Comparison of ENCODE assay signal across 9 cellular contexts in the genomic region with DNA sequence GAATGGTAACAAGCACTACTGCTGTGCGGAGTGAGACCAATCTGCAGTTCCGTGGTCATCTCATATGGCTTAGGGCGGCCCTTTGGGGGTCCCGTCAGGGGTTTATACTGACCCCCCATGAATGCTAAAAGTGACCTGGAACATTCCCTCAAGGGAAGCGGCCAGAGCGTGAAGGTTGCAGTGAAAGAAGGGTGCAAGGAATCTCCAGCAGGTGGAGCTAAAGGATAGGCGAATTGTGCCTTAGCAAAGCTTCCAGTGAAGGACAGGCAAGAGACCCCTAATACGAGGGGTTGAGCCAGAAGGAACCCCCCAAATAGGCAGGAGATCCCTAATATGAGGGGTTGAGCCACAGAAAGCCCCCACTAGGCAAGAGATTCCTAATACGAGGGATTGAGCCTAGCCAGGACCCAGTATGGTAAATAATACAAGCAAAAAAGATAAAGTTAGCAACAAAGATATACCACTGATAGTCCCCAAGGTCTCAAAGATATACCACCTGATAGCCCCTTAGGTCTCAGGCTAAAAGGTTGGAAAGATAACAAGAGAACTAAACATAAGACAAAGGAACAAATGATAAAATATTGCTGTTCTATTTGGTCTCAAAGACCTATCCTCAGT. TPM values are rescaled to one million over a fixed set of nuclear protein-coding genes. Genes with fewer than 3 reads are reported as not detected.
A peak's percentile ranks its signal among the peaks of the same experiment; 100 is the strongest.
DNase-seq lines count a peak whose midpoint lies in the region; ATAC-seq, FAIRE-seq and TF ChIP-seq lines count a peak whose summit lies in the region.
"Had no signal": no experiment of that assay in that cellular context is flagged by ENCODE, and none has a peak within 500 bp of the region (broad histone marks: within the 10 kb centered on the region; RNA-seq: fewer than 3 reads in every experiment).

No MANE protein-coding gene starts in this region.

- H3K4me3 ChIP-seq in OCI-LY7 (ENCODE audit: low read depth, low read length, poor library complexity, severe bottlenecking) (no peak overlapping the region), pancreas (peak overlapping the region in 1 of 4 donors; percentile 11)

- POLR2A ChIA-PET in OCI-LY7 (lab: Charles Lee): no interaction called here

- no peaks in the 10 kb centered on the region for H3K9me3 Mint-ChIP-seq in activated T-helper 2 cell treated with anti-CD3 and anti-CD28 coated beads, Interferon-gamma antibody, Interleukin-2, Interleukin-4, amounts not matched to agents 10 μg/mL and 5 μg/mL and 100 μg/mL, durations not matched to agents 14 hours and 24 hours and 36 hours
- H3K9me3 Mint-ChIP-seq: T-helper 1 cell treated with Interleukin-12 subunit alpha and Interleukin-12 subunit beta and Interleukin-4 antibody, amounts not matched to agents 30 μg/mL and 1 μg/mL, for 36 hours had no signal

- no TSS peak for BruUV-seq in OCI-LY7 (replicated peaks; lab: Mats Ljungman, UMichigan)

- no peak overlapping the region for H3K4me3 Mint-ChIP-seq in activated T-helper 2 cell treated with anti-CD3 and anti-CD28 coated beads, Interferon-gamma antibody, Interleukin-2, Interleukin-4, amounts not matched to agents 10 μg/mL and 5 μg/mL and 100 μg/mL, durations not matched to agents 14 hours and 24 hours and 36 hours (ENCODE audit: low read depth)
- H3K4me3 Mint-ChIP-seq: T-helper 1 cell treated with Interleukin-12 subunit alpha and Interleukin-12 subunit beta and Interleukin-4 antibody, amounts not matched to agents 30 μg/mL and 1 μg/mL, for 36 hours had no signal

- H3K4me1 ChIP-seq in OCI-LY7 (ENCODE audit: insufficient read depth, low read length, poor library complexity, severe bottlenecking) (no peaks in the 10 kb centered on the region), pancreas (peaks cover 5 to 10% (median 9%) of the 10 kb centered on the region in 3 donors)

- H4K20me1 ChIP-seq in OCI-LY7 (ENCODE audit: insufficient read depth, low read length): no peaks in the 10 kb centered on the region

- 2 to 4% methylated on average over 9 of the region's 9 CpGs for WGBS in pancreas, 2 donors

- DNase-seq in COLO829 (ENCODE audit: low spot score) (peak; percentile 89), HS-27A (ENCODE audit: low read depth) (peak; percentile 27), OCI-LY7 (ENCODE audit: low spot score) (peak; percentile 76), frontal cortex (ENCODE audit: low spot score in 2 of 2) (peak; percentile 69 to 77), pancreas (peak in 4 of 6 donors; percentile 38 to 73 (median 46))
- peak; percentile 24 for DNase-seq in activated T-helper 2 cell treated with anti-CD3 and anti-CD28 coated beads, Interferon-gamma antibody, Interleukin-2, Interleukin-4, amounts not matched to agents 10 μg/mL and 5 μg/mL and 100 μg/mL, durations not matched to agents 14 hours and 24 hours and 36 hours (ENCODE audit: low spot score)

- H3K36me3 Mint-ChIP-seq in activated T-helper 2 cell treated with anti-CD3 and anti-CD28 coated beads, Interferon-gamma antibody, Interleukin-2, Interleukin-4, amounts not matched to agents 10 μg/mL and 5 μg/mL and 100 μg/mL, durations not matched to agents 14 hours and 24 hours and 36 hours (ENCODE audit: low read depth): peaks cover 28% of the 10 kb centered on the region

- intact Hi-C loops in OCI-LY7 (cut with micrococcal nuclease; ENCODE audit: unreplicated experiment): loop anchor here (1.0 to 5.0 kb wide), 4 partner anchors 41 to 274 kb away; no protein-coding TSS in a partner anchor
- intact Hi-C loops in activated T-helper 2 cell treated with anti-CD3 and anti-CD28 coated beads, Interferon-gamma antibody, Interleukin-2, Interleukin-4, amounts not matched to agents 10 μg/mL and 5 μg/mL and 100 μg/mL, durations not matched to agents 14 hours and 24 hours and 36 hours (cut with micrococcal nuclease): loop anchor here (1.0 kb wide), 1 partner anchor 163 kb away; no protein-coding TSS in a partner anchor
- intact Hi-C loops in pancreas (cut with DNase I): loop anchor here (2.0 to 10.0 kb wide), 4 partner anchors 121 to 164 kb away; partner anchors contain the start of gene PLXNB1 (in 1 of the 3)

- H3K27ac ChIP-seq in OCI-LY7 (ENCODE audit: low read depth, low read length, poor library complexity, severe bottlenecking): no peak overlapping the region
- no peak overlapping the region for H3K27ac ChIP-seq in pancreas

- TF ChIP-seq CTCF in OCI-LY7 (conservative IDR thresholded peaks at IDR 0.05; ENCODE audit: low read length) (peak; percentile 88), pancreas (IDR thresholded peaks at IDR 0.05) (peak; percentile 53 to 68 (median 64))

- peaks cover 34% of the 10 kb centered on the region for H3K36me3 ChIP-seq in OCI-LY7 (ENCODE audit: insufficient read depth, low read length)
- H3K36me3 ChIP-seq in pancreas: peaks cover 0 to 9% (median 0%) of the 10 kb centered on the region in 3 donors

- H3K9me3 ChIP-seq in OCI-LY7 (ENCODE audit: low read length) (no peaks in the 10 kb centered on the region), pancreas (no peaks in the 10 kb centered on the region)

- peaks cover 22% of the 10 kb centered on the region for H3K4me1 Mint-ChIP-seq in activated T-helper 2 cell treated with anti-CD3 and anti-CD28 coated beads, Interferon-gamma antibody, Interleukin-2, Interleukin-4, amounts not matched to agents 10 μg/mL and 5 μg/mL and 100 μg/mL, durations not matched to agents 14 hours and 24 hours and 36 hours (ENCODE audit: low read depth)

- CTCF ChIA-PET in OCI-LY7 (lab: Charles Lee; ENCODE audit: unreplicated experiment): no interaction called here

- FAIRE-seq in frontal cortex (lab: Jason Lieb, UNC) (no peak), pancreas (lab: Jason Lieb, UNC) (no peak)

- H3K27ac Mint-ChIP-seq in activated T-helper 2 cell treated with anti-CD3 and anti-CD28 coated beads, Interferon-gamma antibody, Interleukin-2, Interleukin-4, amounts not matched to agents 10 μg/mL and 5 μg/mL and 100 μg/mL, durations not matched to agents 14 hours and 24 hours and 36 hours: no peak overlapping the region
- H3K27ac Mint-ChIP-seq: T-helper 1 cell treated with Interleukin-12 subunit alpha and Interleukin-12 subunit beta and Interleukin-4 antibody, amounts not matched to agents 30 μg/mL and 1 μg/mL, for 36 hours had no signal

- no peak overlapping the region for H2AFZ ChIP-seq in OCI-LY7 (ENCODE audit: low read length)

- peak; percentile 77 to 95 (median 91) for ATAC-seq in pancreas
- no peak for ATAC-seq in HG03342 (IDR thresholded peaks at IDR 0.05; ENCODE audit: unreplicated experiment)
- no peak for ATAC-seq in HG02885 (IDR thresholded peaks at IDR 0.05; ENCODE audit: poor library complexity, unreplicated experiment)

- no peaks in the 10 kb centered on the region for H3K27me3 ChIP-seq in pancreas

- no peaks in the 10 kb centered on the region for H3K79me2 ChIP-seq in OCI-LY7 (ENCODE audit: insufficient read depth, low read depth, low read length)

- H3K27me3 Mint-ChIP-seq in activated T-helper 2 cell treated with anti-CD3 and anti-CD28 coated beads, Interferon-gamma antibody, Interleukin-2, Interleukin-4, amounts not matched to agents 10 μg/mL and 5 μg/mL and 100 μg/mL, durations not matched to agents 14 hours and 24 hours and 36 hours (ENCODE audit: low read depth): no peaks in the 10 kb centered on the region

- H3K4me2 ChIP-seq in OCI-LY7 (ENCODE audit: low read length): no peak overlapping the region

- no peaks in the 10 kb centered on the region for H3K9me2 ChIP-seq in OCI-LY7 (ENCODE audit: insufficient read depth, low read length)

RNA-seq across cellular contexts. Expression of gene NME6, which starts 27.5 kb away (rescaled TPM):
- 29.0 and 35.2 TPM in 2 replicates for total RNA-seq in OCI-LY7 (2014; rRNA removed; shearing (Covaris generic))
- total RNA-seq in OCI-LY7 (2022) (33.1 and 33.5 TPM in 2 replicates), frontal cortex (20.8 TPM), pancreas (10 to 100 TPM; 12.4 to 17.3 (median 13.8) TPM)
- total RNA-seq in activated T-helper 2 cell treated with anti-CD3 and anti-CD28 coated beads, Interferon-gamma antibody, Interleukin-2, Interleukin-4, amounts not matched to agents 10 μg/mL and 5 μg/mL and 100 μg/mL, durations not matched to agents 14 hours and 24 hours and 36 hours: 30.2 and 33.7 TPM in 2 replicates
- 10 to 100 TPM; 11.6 to 14.5 TPM for polyA plus RNA-seq in pancreas

RNA-seq across cellular contexts. Expression of gene ZNF589, which starts 32.8 kb away (rescaled TPM):
- 61.4 and 62.4 TPM in 2 replicates for total RNA-seq in OCI-LY7 (2014; rRNA removed; shearing (Covaris generic))
- total RNA-seq in OCI-LY7 (2022) (82.0 and 83.5 TPM in 2 replicates), frontal cortex (23.2 TPM), pancreas (1 to 10 TPM; 3.6 to 8.1 (median 4.3) TPM)
- total RNA-seq in activated T-helper 2 cell treated with anti-CD3 and anti-CD28 coated beads, Interferon-gamma antibody, Interleukin-2, Interleukin-4, amounts not matched to agents 10 μg/mL and 5 μg/mL and 100 μg/mL, durations not matched to agents 14 hours and 24 hours and 36 hours: 40.2 and 42.8 TPM in 2 replicates
- polyA plus RNA-seq in pancreas: 1 to 10 TPM; 7.0 to 7.2 TPM

RNA-seq across cellular contexts. Expression of gene CAMP, which starts 50.4 kb away (rescaled TPM):
- total RNA-seq in OCI-LY7 (2014; rRNA removed; shearing (Covaris generic)): 18.2 and 34.6 TPM in 2 replicates
- total RNA-seq in OCI-LY7 (2022): 33.6 and 56.8 TPM in 2 replicates
- total RNA-seq in activated T-helper 2 cell treated with anti-CD3 and anti-CD28 coated beads, Interferon-gamma antibody, Interleukin-2, Interleukin-4, amounts not matched to agents 10 μg/mL and 5 μg/mL and 100 μg/mL, durations not matched to agents 14 hours and 24 hours and 36 hours: not detected in 2 replicates
- total RNA-seq in frontal cortex: not detected
- not detected for total RNA-seq in pancreas
- polyA plus RNA-seq in pancreas: not detected

RNA-seq across cellular contexts. Expression of gene SPINK8, which starts 59.8 kb away (rescaled TPM):
- not detected in 2 replicates for total RNA-seq in OCI-LY7 (2014; rRNA removed; shearing (Covaris generic))
- not detected in 2 replicates for total RNA-seq in OCI-LY7 (2022)
- not detected in 2 replicates for total RNA-seq in activated T-helper 2 cell treated with anti-CD3 and anti-CD28 coated beads, Interferon-gamma antibody, Interleukin-2, Interleukin-4, amounts not matched to agents 10 μg/mL and 5 μg/mL and 100 μg/mL, durations not matched to agents 14 hours and 24 hours and 36 hours
- not detected for total RNA-seq in frontal cortex
- total RNA-seq in pancreas: not detected
- not detected for polyA plus RNA-seq in pancreas

Comparison
In these comparisons a context has a peak if more than half of its experiments do, and no peak if none do; other contexts are left out.
1. DNase-seq: peak in every context shown above with its lines; median percentile 89 in COLO829; 76 in OCI-LY7; 73 in frontal cortex; 46 in pancreas; 27 in HS-27A; 24 in activated T-helper 2 cell treated with anti-CD3 and anti-CD28 coated beads, Interferon-gamma antibody, Interleukin-2, Interleukin-4, amounts not matched to agents 10 μg/mL and 5 μg/mL and 100 μg/mL, durations not matched to agents 14 hours and 24 hours and 36 hours.
2. ATAC-seq: peak in pancreas (4 of 4); none in HG03342 (single experiment) and HG02885 (single experiment).
3. RNA of gene CAMP, which starts 50.4 kb away (total RNA-seq): 18.2 to 56.8 TPM in OCI-LY7; not detected in pancreas, not detected in activated T-helper 2 cell treated with anti-CD3 and anti-CD28 coated beads, Interferon-gamma antibody, Interleukin-2, Interleukin-4, amounts not matched to agents 10 μg/mL and 5 μg/mL and 100 μg/mL, durations not matched to agents 14 hours and 24 hours and 36 hours and not detected in frontal cortex (single experiment); every median in the first group is over 10 times any median in the second.